Comparison of ENCODE assay signal across 13 cellular contexts in the genomic region with DNA sequence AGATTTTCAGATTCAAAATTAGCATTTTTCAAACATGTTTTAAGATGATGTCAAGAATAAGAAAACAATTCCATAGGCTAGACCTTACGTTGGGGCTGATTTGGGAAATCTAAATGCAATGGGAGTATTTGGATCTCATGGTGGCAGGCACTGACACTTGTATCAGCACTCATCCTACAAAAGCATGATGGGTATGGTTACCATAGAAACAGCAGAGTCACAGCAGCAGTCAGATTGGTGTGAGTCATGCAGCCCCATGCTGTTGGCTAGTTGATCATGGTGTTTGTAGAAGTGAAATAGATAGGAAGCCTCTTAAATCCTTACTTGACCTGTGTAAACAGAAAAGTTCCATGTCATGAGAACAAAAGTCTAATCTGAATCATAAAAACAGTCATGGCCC.
DNase-seq lines count a peak whose midpoint lies in the region; ATAC-seq, FAIRE-seq and TF ChIP-seq lines count a peak whose summit lies in the region.
"Had no signal": no experiment of that assay in that cellular context is flagged by ENCODE, and none has a peak within 500 bp of the region (broad histone marks: within the 10 kb centered on the region; RNA-seq: fewer than 3 reads in every experiment).

No MANE protein-coding gene starts in this region.

- peak; percentile 52 for DNase-seq in ACHN
- DNase-seq in HTR-8/SVneo (ENCODE audit: insufficient read length, low spot score): peak; percentile 4
- DNase-seq in adipocyte (ENCODE audit: low read depth): peak; percentile 46
- peak; percentile 45 for DNase-seq in iPS-NIHi7 (ENCODE audit: extremely low spot score)
- DNase-seq in small intestine: no peak
- no peak for DNase-seq in colonic mucosa
- no peak for DNase-seq in foreskin melanocyte
- DNase-seq: activated gamma-delta T cell, MM.1S, Peyer's patch, uterus had no signal

- no peaks in the 10 kb centered on the region for H3K36me3 ChIP-seq in adipocyte (ENCODE audit: control insufficient read depth, insufficient read depth, low read length, severe bottlenecking)
- H3K36me3 ChIP-seq in small intestine (ENCODE audit: control insufficient read depth in 2 of 2, insufficient read depth in 2 of 2, low read length in 2 of 2): no peaks in the 10 kb centered on the region
- H3K36me3 ChIP-seq in colonic mucosa: no peaks in the 10 kb centered on the region
- H3K36me3 ChIP-seq: Peyer's patch, uterus had no signal

- H3K4me3 ChIP-seq in adipocyte (ENCODE audit: low read length): no peak overlapping the region
- no peak overlapping the region for H3K4me3 ChIP-seq in small intestine (ENCODE audit: low read depth in 1 of 2, low read length in 2 of 2)
- H3K4me3 ChIP-seq in colonic mucosa: no peak overlapping the region
- H3K4me3 ChIP-seq: Peyer's patch, uterus had no signal

- H3K27ac ChIP-seq in small intestine (ENCODE audit: low read depth in 1 of 2, low read length in 1 of 2): no peak overlapping the region
- H3K27ac ChIP-seq in colonic mucosa: no peak overlapping the region
- H3K27ac ChIP-seq: Peyer's patch, uterus had no signal

- no peak for TF ChIP-seq CTCF in colonic mucosa (IDR thresholded peaks at IDR 0.05)

- no peaks in the 10 kb centered on the region for H3K27me3 ChIP-seq in adipocyte (replicated peaks; ENCODE audit: control insufficient read depth, insufficient read depth, low read length)
- H3K27me3 ChIP-seq in small intestine (ENCODE audit: control insufficient read depth in 2 of 2, insufficient read depth in 2 of 2, low read length in 2 of 2): no peaks in the 10 kb centered on the region
- no peaks in the 10 kb centered on the region for H3K27me3 ChIP-seq in colonic mucosa
- H3K27me3 ChIP-seq: Peyer's patch, uterus had no signal

- ATAC-seq in GM21447 (IDR thresholded peaks at IDR 0.05; ENCODE audit: unreplicated experiment): no peak

- H3K9ac ChIP-seq in adipocyte (ENCODE audit: low read length): no peak overlapping the region
- H3K9ac ChIP-seq in colonic mucosa (ENCODE audit: low read depth in 2 of 2, low read length in 2 of 2): no peak overlapping the region

- intact Hi-C loops in colonic mucosa (cut with DNase I): no loop called here

- in situ Hi-C loops in ACHN (cut with HindIII; ENCODE audit: low pct_ligation_motif_present, low pct_unique_long_range_greater_than_20kb, low sequenced_read_pairs): no loop called here

- H3K9me3 ChIP-seq in adipocyte (ENCODE audit: control insufficient read depth, low read length) (no peaks in the 10 kb centered on the region), small intestine (ENCODE audit: control insufficient read depth, low read depth) (no peaks in the 10 kb centered on the region), colonic mucosa (no peaks in the 10 kb centered on the region)
- H3K9me3 ChIP-seq: Peyer's patch, uterus had no signal

- FAIRE-seq in HTR-8/SVneo (lab: Jason Lieb, UNC) (no peak), small intestine (lab: Jason Lieb, UNC) (no peak)
- FAIRE-seq: islet of Langerhans had no signal

- H3K4me1 ChIP-seq in adipocyte (ENCODE audit: control insufficient read depth, insufficient read depth, low read length) (no peaks in the 10 kb centered on the region), small intestine (ENCODE audit: control insufficient read depth in 2 of 2, insufficient read depth in 1 of 2, low read depth in 1 of 2, low read length in 1 of 2) (no peaks in the 10 kb centered on the region), colonic mucosa (no peaks in the 10 kb centered on the region)
- H3K4me1 ChIP-seq: Peyer's patch, uterus had no signal

- 63 to 78% (median 66%) methylated on average over 1 of the region's 1 CpG for WGBS in small intestine, 3 donors

Comparison
In these comparisons a context has a peak if more than half of its experiments do, and no peak if none do; other contexts are left out.
1. DNase-seq: peak in ACHN (single experiment), HTR-8/SVneo (single experiment), adipocyte (single experiment) and iPS-NIHi7 (single experiment); none in small intestine (single experiment), colonic mucosa (single experiment) and foreskin melanocyte (single experiment).